Comparison of ENCODE assay signal across 8 cellular contexts in the genomic region with DNA sequence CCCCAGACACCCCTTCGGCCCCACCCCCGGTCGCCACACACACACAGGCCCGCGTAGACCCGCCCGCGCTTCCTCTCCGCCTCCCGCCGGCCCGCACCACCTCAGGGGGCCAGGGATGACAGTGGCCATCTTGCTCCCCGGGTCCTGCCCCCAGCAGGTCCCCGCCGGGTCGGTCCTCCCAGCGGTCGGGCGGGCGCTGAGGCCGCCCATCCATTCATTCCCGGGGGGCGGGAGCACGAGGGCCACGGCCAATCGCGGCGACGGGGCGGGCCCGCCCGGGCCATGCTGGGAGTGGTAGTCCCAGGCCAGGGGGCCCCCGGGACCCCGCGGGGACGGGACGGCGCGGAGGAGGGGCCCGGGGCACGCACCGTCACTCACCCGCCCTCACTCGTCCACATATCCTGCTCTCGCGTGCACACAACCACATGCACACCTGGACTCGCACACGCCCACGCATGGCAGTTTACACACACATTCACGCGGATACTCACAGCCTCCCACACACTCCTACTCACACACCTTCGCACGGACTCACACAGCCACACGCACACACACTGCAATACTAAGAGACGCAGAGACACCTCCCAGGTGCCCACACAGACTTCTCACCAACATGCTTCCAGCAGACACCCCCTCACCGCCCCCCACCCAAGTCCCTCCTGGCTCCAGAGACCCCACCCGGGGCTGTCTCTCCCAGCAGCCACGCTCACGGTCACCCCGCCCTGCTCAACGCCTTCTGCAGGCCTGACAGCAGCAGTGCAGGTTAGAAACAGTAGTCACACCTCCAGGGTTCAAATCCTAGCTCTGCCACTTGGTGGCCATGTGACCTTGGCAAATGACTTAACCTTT. TPM values are rescaled to one million over a fixed set of nuclear protein-coding genes. Genes with fewer than 3 reads are reported as not detected.
A peak's percentile ranks its signal among the peaks of the same experiment; 100 is the strongest.
DNase-seq lines count a peak whose midpoint lies in the region; ATAC-seq and TF ChIP-seq lines count a peak whose summit lies in the region.

DPF1 (minus strand) TSS at position 209 of the 849 bp plus-strand sequence; CDS start at position 129, 80 bp downstream.

- H3K36me3 Mint-ChIP-seq in stimulated activated memory B cell treated with anti-CD40 and anti-IgM and Interleukin-4, amounts not matched to agents 10 μg/mL and 1 μg/mL and 100 μg/mL, for 72 hours = no peaks in the 10 kb centered on the region

- peaks cover 89% of the 10 kb centered on the region for H3K27me3 Mint-ChIP-seq in stimulated activated memory B cell treated with anti-CD40 and anti-IgM and Interleukin-4, amounts not matched to agents 10 μg/mL and 1 μg/mL and 100 μg/mL, for 72 hours

- peak; percentile 69 for ATAC-seq in HG02973 (IDR thresholded peaks at IDR 0.05; ENCODE audit: unreplicated experiment)
- ATAC-seq in stimulated activated memory B cell treated with anti-CD40 and anti-IgM and Interleukin-4, amounts not matched to agents 10 μg/mL and 1 μg/mL and 100 μg/mL, for 72 hours = peak; percentile 92

- peaks cover 0 to 5% (median 0%) of the 10 kb centered on the region in 45 donors for H3K27me3 ChIP-seq in dorsolateral prefrontal cortex

- no peaks in the 10 kb centered on the region for H3K9me3 Mint-ChIP-seq in stimulated activated memory B cell treated with anti-CD40 and anti-IgM and Interleukin-4, amounts not matched to agents 10 μg/mL and 1 μg/mL and 100 μg/mL, for 72 hours

- H3K4me1 Mint-ChIP-seq in stimulated activated memory B cell treated with anti-CD40 and anti-IgM and Interleukin-4, amounts not matched to agents 10 μg/mL and 1 μg/mL and 100 μg/mL, for 72 hours = peaks cover 47% of the 10 kb centered on the region

- intact Hi-C loops in dorsolateral prefrontal cortex (cut with DNase I) = loop anchor here in 1 of 2 donors (2.0 kb wide), 1 partner anchor 13 kb away; no protein-coding TSS in a partner anchor

- peak in 8 of 56 donors; percentile 7 to 20 (median 13) for TF ChIP-seq CTCF in dorsolateral prefrontal cortex (IDR thresholded peaks at IDR 0.05 in 54 of 56, conservative IDR thresholded peaks at IDR 0.05 in 2 of 56; ENCODE audit: low read depth in 1 of 56, partially characterized antibody in 56 of 56)

- H3K4me3 Mint-ChIP-seq in stimulated activated memory B cell treated with anti-CD40 and anti-IgM and Interleukin-4, amounts not matched to agents 10 μg/mL and 1 μg/mL and 100 μg/mL, for 72 hours = peak within 1 kb of the TSS; percentile 72

- peak; percentile 60 for DNase-seq in SIG-M5 treated with dmso at 0.1 percent for 504 hours (lab: John Stamatoyannopoulos, UW; ENCODE audit: unreplicated experiment)
- DNase-seq in SIG-M5 (lab: John Stamatoyannopoulos, UW) = no peak
- DNase-seq in NCI-H345 treated with DMSO at 0.1 percent for 48 hours (lab: John Stamatoyannopoulos, UW; ENCODE audit: unreplicated experiment) = peak; percentile 97
- DNase-seq in activated CD4-positive, alpha-beta T cell treated with anti-CD3 and anti-CD28 coated beads for 4 hours = peak; percentile 51 to 73
- peak; percentile 64 to 89 (median 74) for DNase-seq in dorsolateral prefrontal cortex
- DNase-seq in medulla oblongata (ENCODE audit: extremely low spot score) = peak; percentile 69

- peak within 1 kb of the TSS in 38 of 59 donors; percentile 3 to 78 (median 42) for H3K27ac ChIP-seq in dorsolateral prefrontal cortex

- H3K27ac Mint-ChIP-seq in stimulated activated memory B cell treated with anti-CD40 and anti-IgM and Interleukin-4, amounts not matched to agents 10 μg/mL and 1 μg/mL and 100 μg/mL, for 72 hours = peak within 1 kb of the TSS; percentile 43

- peak within 1 kb of the TSS; percentile 50 to 78 (median 66) for H3K4me3 ChIP-seq in dorsolateral prefrontal cortex

RNA-seq across cellular contexts. Expression of gene DPF1, which starts in this region (rescaled TPM):
- total RNA-seq in dorsolateral prefrontal cortex = 10 to 100 TPM; 22.0 to 91.2 (median 57.5) TPM
